In genomic region chr9:93025736-93026135, GRCh38 we compare ENCODE assay signal across 20 cellular contexts. TPM values are rescaled to one million over a fixed set of nuclear protein-coding genes. Genes with fewer than 3 reads are reported as not detected.
A peak's percentile ranks its signal among the peaks of the same experiment; 100 is the strongest.
DNase-seq lines count a peak whose midpoint lies in the region; ATAC-seq and TF ChIP-seq lines count a peak whose summit lies in the region.
"Had no signal": no experiment of that assay in that cellular context is flagged by ENCODE, and none has a peak within 500 bp of the region (broad histone marks: within the 10 kb centered on the region; RNA-seq: fewer than 3 reads in every experiment).

No MANE protein-coding gene starts in this region.

- no peaks in the 10 kb centered on the region for H3K9me3 Mint-ChIP-seq in T-helper 1 cell treated with Interleukin-12 subunit alpha and Interleukin-12 subunit beta and Interleukin-4 antibody, amounts not matched to agents 30 μg/mL and 1 μg/mL, for 36 hours
- H3K9me3 Mint-ChIP-seq in CD8-positive, alpha-beta memory T cell, result no peaks in the 10 kb centered on the region
- H3K9me3 Mint-ChIP-seq in activated CD4-positive, alpha-beta memory T cell treated with anti-CD3 and anti-CD28 coated beads for 36 hours, result no peaks in the 10 kb centered on the region
- peaks cover 0 to 1% (median 0%) of the 10 kb centered on the region in 11 donors for H3K9me3 Mint-ChIP-seq in naive thymus-derived CD4-positive, alpha-beta T cell
- H3K9me3 Mint-ChIP-seq: H9 had no signal

- no peak overlapping the region for H3K4me3 Mint-ChIP-seq in T-helper 1 cell treated with Interleukin-12 subunit alpha and Interleukin-12 subunit beta and Interleukin-4 antibody, amounts not matched to agents 30 μg/mL and 1 μg/mL, for 36 hours
- H3K4me3 Mint-ChIP-seq in CD8-positive, alpha-beta memory T cell, result peak overlapping the region in 4 of 7 donors; percentile 32 to 89 (median 53)
- H3K4me3 Mint-ChIP-seq in activated CD4-positive, alpha-beta memory T cell treated with anti-CD3 and anti-CD28 coated beads for 36 hours, result no peak overlapping the region
- peak overlapping the region; percentile 60 to 89 (median 77) for H3K4me3 Mint-ChIP-seq in naive thymus-derived CD4-positive, alpha-beta T cell
- H3K4me3 Mint-ChIP-seq: H9 had no signal

- TF ChIP-seq POLR2A in tibial nerve (IDR thresholded peaks at IDR 0.05), result no peak

- peaks cover 49% of the 10 kb centered on the region for H3K4me1 Mint-ChIP-seq in T-helper 1 cell treated with Interleukin-12 subunit alpha and Interleukin-12 subunit beta and Interleukin-4 antibody, amounts not matched to agents 30 μg/mL and 1 μg/mL, for 36 hours (ENCODE audit: low read depth)
- peaks cover 55 to 88% (median 72%) of the 10 kb centered on the region in 3 donors for H3K4me1 Mint-ChIP-seq in CD8-positive, alpha-beta memory T cell
- peaks cover 72% of the 10 kb centered on the region for H3K4me1 Mint-ChIP-seq in activated CD4-positive, alpha-beta memory T cell treated with anti-CD3 and anti-CD28 coated beads for 36 hours (ENCODE audit: low read depth)
- peaks cover 54 to 94% (median 81%) of the 10 kb centered on the region in 7 donors for H3K4me1 Mint-ChIP-seq in naive thymus-derived CD4-positive, alpha-beta T cell

- no peaks in the 10 kb centered on the region for H3K27me3 Mint-ChIP-seq in T-helper 1 cell treated with Interleukin-12 subunit alpha and Interleukin-12 subunit beta and Interleukin-4 antibody, amounts not matched to agents 30 μg/mL and 1 μg/mL, for 36 hours (ENCODE audit: low read depth)
- H3K27me3 Mint-ChIP-seq in CD8-positive, alpha-beta memory T cell, result no peaks in the 10 kb centered on the region
- no peaks in the 10 kb centered on the region for H3K27me3 Mint-ChIP-seq in activated CD4-positive, alpha-beta memory T cell treated with anti-CD3 and anti-CD28 coated beads for 36 hours
- H3K27me3 Mint-ChIP-seq in naive thymus-derived CD4-positive, alpha-beta T cell, result no peaks in the 10 kb centered on the region

- intact Hi-C loops in activated CD4-positive, alpha-beta memory T cell treated with anti-CD3 and anti-CD28 coated beads for 36 hours (cut with micrococcal nuclease), result no loop called here
- intact Hi-C loops in naive thymus-derived CD4-positive, alpha-beta T cell (cut with micrococcal nuclease), result no loop called here

- POLR2A ChIA-PET in CD8-positive, alpha-beta memory T cell (lab: Charles Lee), result interaction anchor here (0.9 to 1.9 kb wide), 4 partner anchors 10 to 60 kb away, joined by 3 to 9 read pairs (median 4); no protein-coding TSS in a partner anchor
- POLR2A ChIA-PET in activated CD4-positive, alpha-beta memory T cell treated with anti-CD3 and anti-CD28 coated beads for 36 hours (lab: Charles Lee), result interaction anchor here (1.6 kb wide), 1 partner anchor 39 kb away, joined by 6 read pairs; no protein-coding TSS in a partner anchor
- POLR2A ChIA-PET in naive thymus-derived CD4-positive, alpha-beta T cell (lab: Charles Lee), result interaction anchor here (0.7 to 19.6 kb wide), 21 partner anchors 8 to 255 kb away, joined by 3 to 365 read pairs (median 3); partner anchors contain the start of genes CARD19 and SUSD3

- H3K4me1 ChIP-seq in CD8-positive, alpha-beta memory T cell (ENCODE audit: insufficient read depth, low read length), result peaks cover 81% of the 10 kb centered on the region
- peaks cover 63 to 90% of the 10 kb centered on the region in 2 donors for H3K4me1 ChIP-seq in naive thymus-derived CD4-positive, alpha-beta T cell (ENCODE audit: control insufficient read depth in 2 of 2, insufficient read depth in 2 of 2, low read length in 2 of 2)
- no peaks in the 10 kb centered on the region for H3K4me1 ChIP-seq in tibial nerve
- H3K4me1 ChIP-seq: BE2C had no signal

- 66 to 76% methylated on average over 6 to 7 of the region's 8 CpGs for WGBS in tibial nerve, 2 donors

- peak overlapping the region; percentile 89 for H3K27ac Mint-ChIP-seq in T-helper 1 cell treated with Interleukin-12 subunit alpha and Interleukin-12 subunit beta and Interleukin-4 antibody, amounts not matched to agents 30 μg/mL and 1 μg/mL, for 36 hours
- H3K27ac Mint-ChIP-seq in CD8-positive, alpha-beta memory T cell, result peak overlapping the region; percentile 89 to 97 (median 94)
- H3K27ac Mint-ChIP-seq in activated CD4-positive, alpha-beta memory T cell treated with anti-CD3 and anti-CD28 coated beads for 36 hours, result peak overlapping the region; percentile 96
- peak overlapping the region; percentile 96 to 100 (median 99) for H3K27ac Mint-ChIP-seq in naive thymus-derived CD4-positive, alpha-beta T cell
- H3K27ac Mint-ChIP-seq: H9 had no signal

- H3K9me3 ChIP-seq in CD8-positive, alpha-beta memory T cell (ENCODE audit: low read length), result no peaks in the 10 kb centered on the region
- no peaks in the 10 kb centered on the region for H3K9me3 ChIP-seq in naive thymus-derived CD4-positive, alpha-beta T cell (ENCODE audit: control insufficient read depth in 2 of 3, low read length in 3 of 3)
- H3K9me3 ChIP-seq in tibial nerve, result no peaks in the 10 kb centered on the region
- H3K9me3 ChIP-seq: BE2C had no signal

- H3K36me3 ChIP-seq in CD8-positive, alpha-beta memory T cell (ENCODE audit: insufficient read depth, low read length), result peaks cover 43% of the 10 kb centered on the region
- peaks cover 20 to 67% (median 22%) of the 10 kb centered on the region in 3 experiments for H3K36me3 ChIP-seq in naive thymus-derived CD4-positive, alpha-beta T cell (ENCODE audit: control insufficient read depth in 2 of 3, insufficient read depth in 3 of 3, low read length in 3 of 3)
- H3K36me3 ChIP-seq in tibial nerve, result no peaks in the 10 kb centered on the region
- H3K36me3 ChIP-seq: BE2C had no signal

- no peak for TF ChIP-seq CTCF in tibial nerve (IDR thresholded peaks at IDR 0.05)

- DNase-seq in T-helper 1 cell (no peak), tibial nerve (ENCODE audit: low spot score in 2 of 2) (no peak)
- DNase-seq in CD8-positive, alpha-beta memory T cell, result no peak
- DNase-seq in activated CD4-positive, alpha-beta memory T cell treated with anti-CD3 and anti-CD28 coated beads for 36 hours, result no peak
- DNase-seq in naive thymus-derived CD4-positive, alpha-beta T cell, result no peak
- DNase-seq: BE2C; DMS53; dorsolateral prefrontal cortex; H9; NCI-H1417 treated with DMSO at 0.1 percent for 48 hours; stimulated activated CD4-positive, alpha-beta T cell treated with anti-CD3 and anti-CD28 coated beads, Interleukin-4, amount 100 ng/mL, for 4 hours; stimulated activated CD8-positive, alpha-beta memory T cell treated with anti-CD3 and anti-CD28 coated beads, Interleukin-4, amount 100 ng/mL, for 48 hours had no signal

- TF ChIP-seq EP300 in tibial nerve (IDR thresholded peaks at IDR 0.05), result no peak

- ATAC-seq in naive thymus-derived CD4-positive, alpha-beta T cell, result no peak
- ATAC-seq in GM18907 (IDR thresholded peaks at IDR 0.05; ENCODE audit: unreplicated experiment) (no peak), GM21381 (IDR thresholded peaks at IDR 0.05; ENCODE audit: unreplicated experiment) (no peak)
- ATAC-seq: esophagus mucosa, SK-N-SH treated with all-trans-retinoic acid at 6 μM for 48 hours had no signal

- H3K27me3 ChIP-seq in CD8-positive, alpha-beta memory T cell (ENCODE audit: insufficient read depth, low read length, poor library complexity, severe bottlenecking), result no peaks in the 10 kb centered on the region
- H3K27me3 ChIP-seq in naive thymus-derived CD4-positive, alpha-beta T cell (ENCODE audit: control insufficient read depth in 2 of 2, insufficient read depth in 2 of 2, low read length in 2 of 2), result no peaks in the 10 kb centered on the region
- H3K27me3 ChIP-seq in tibial nerve, result no peaks in the 10 kb centered on the region
- H3K27me3 ChIP-seq: BE2C, dorsolateral prefrontal cortex had no signal

- peaks cover 54% of the 10 kb centered on the region for H3K36me3 Mint-ChIP-seq in T-helper 1 cell treated with Interleukin-12 subunit alpha and Interleukin-12 subunit beta and Interleukin-4 antibody, amounts not matched to agents 30 μg/mL and 1 μg/mL, for 36 hours (ENCODE audit: low read depth)
- H3K36me3 Mint-ChIP-seq in CD8-positive, alpha-beta memory T cell, result peaks cover 8 to 82% (median 12%) of the 10 kb centered on the region in 3 donors
- H3K36me3 Mint-ChIP-seq in activated CD4-positive, alpha-beta memory T cell treated with anti-CD3 and anti-CD28 coated beads for 36 hours, result peaks cover 48% of the 10 kb centered on the region
- H3K36me3 Mint-ChIP-seq in naive thymus-derived CD4-positive, alpha-beta T cell, result peaks cover 9 to 46% (median 37%) of the 10 kb centered on the region in 5 donors

- no peak overlapping the region for H3K27ac ChIP-seq in CD8-positive, alpha-beta memory T cell (ENCODE audit: low read depth, low read length)
- H3K27ac ChIP-seq in naive thymus-derived CD4-positive, alpha-beta T cell (ENCODE audit: low read depth, low read length), result peak overlapping the region; percentile 90
- no peak overlapping the region for H3K27ac ChIP-seq in tibial nerve
- H3K27ac ChIP-seq: 22Rv1 had no signal

- H3K4me3 ChIP-seq in CD8-positive, alpha-beta memory T cell (ENCODE audit: low read length), result no peak overlapping the region
- H3K4me3 ChIP-seq in naive thymus-derived CD4-positive, alpha-beta T cell (ENCODE audit: low read length), result no peak overlapping the region
- no peak overlapping the region for H3K4me3 ChIP-seq in tibial nerve
- H3K4me3 ChIP-seq: dorsolateral prefrontal cortex, lung had no signal

- CTCF ChIA-PET in CD8-positive, alpha-beta memory T cell (lab: Charles Lee), result interaction anchor here (0.6 to 6.6 kb wide), 7 partner anchors 11 to 83 kb away, joined by 3 to 52 read pairs (median 3); no protein-coding TSS in a partner anchor
- CTCF ChIA-PET in activated CD4-positive, alpha-beta memory T cell treated with anti-CD3 and anti-CD28 coated beads for 36 hours (lab: Charles Lee), result interaction anchor here (0.8 to 2.3 kb wide), 7 partner anchors 11 to 83 kb away, joined by 3 to 10 read pairs (median 4); no protein-coding TSS in a partner anchor
- CTCF ChIA-PET in naive thymus-derived CD4-positive, alpha-beta T cell (lab: Charles Lee), result interaction anchor here (0.7 to 2.5 kb wide), 9 partner anchors 9 to 73 kb away, joined by 3 to 11 read pairs (median 6); no protein-coding TSS in a partner anchor

RNA-seq across cellular contexts. Expression of gene SUSD3, which starts 32.8 kb away (rescaled TPM):
- total RNA-seq in CD8-positive, alpha-beta memory T cell, result 10 to 100 TPM; 11.3 to 12.3 TPM
- polyA plus RNA-seq in CD8-positive, alpha-beta memory T cell, result 103 TPM
- total RNA-seq in activated CD4-positive, alpha-beta memory T cell treated with anti-CD3 and anti-CD28 coated beads for 36 hours, result 10 to 100 TPM; 67.0 to 72.8 TPM
- 10 to 100 TPM; 62.8 to 83.5 (median 68.7) TPM for total RNA-seq in naive thymus-derived CD4-positive, alpha-beta T cell
- polyA plus RNA-seq in naive thymus-derived CD4-positive, alpha-beta T cell, result 100 to 1,000 TPM; 186 to 315 TPM
- total RNA-seq in tibial nerve, result 1 to 10 TPM in 3 of 4 donors, not detected in 1; 3.0 to 4.2 (median 3.7) TPM
- total RNA-seq: LHCN-M2 had no signal

Comparison
In these comparisons a context has a peak if more than half of its experiments do, and no peak if none do; other contexts are left out.
1. H3K4me3 Mint-ChIP-seq: peak in CD8-positive, alpha-beta memory T cell (4 of 7) and naive thymus-derived CD4-positive, alpha-beta T cell (10 of 10); none in T-helper 1 cell treated with Interleukin-12 subunit alpha and Interleukin-12 subunit beta and Interleukin-4 antibody, amounts not matched to agents 30 μg/mL and 1 μg/mL, for 36 hours (single experiment) and activated CD4-positive, alpha-beta memory T cell treated with anti-CD3 and anti-CD28 coated beads for 36 hours (single experiment).
2. RNA of gene SUSD3, which starts 32.8 kb away (total RNA-seq): 67.0 to 72.8 TPM in activated CD4-positive, alpha-beta memory T cell treated with anti-CD3 and anti-CD28 coated beads for 36 hours and 62.8 to 83.5 TPM in naive thymus-derived CD4-positive, alpha-beta T cell; 11.3 to 12.3 TPM in CD8-positive, alpha-beta memory T cell and 3.0 to 4.2 TPM in tibial nerve; every median in the first group is over 4 times any median in the second.
3. Peak in every context shown above with its lines, with median percentiles within 50 percentile points of each other: H3K27ac Mint-ChIP-seq.